ENCODE assay signal across 10 cellular contexts in the genomic region with DNA sequence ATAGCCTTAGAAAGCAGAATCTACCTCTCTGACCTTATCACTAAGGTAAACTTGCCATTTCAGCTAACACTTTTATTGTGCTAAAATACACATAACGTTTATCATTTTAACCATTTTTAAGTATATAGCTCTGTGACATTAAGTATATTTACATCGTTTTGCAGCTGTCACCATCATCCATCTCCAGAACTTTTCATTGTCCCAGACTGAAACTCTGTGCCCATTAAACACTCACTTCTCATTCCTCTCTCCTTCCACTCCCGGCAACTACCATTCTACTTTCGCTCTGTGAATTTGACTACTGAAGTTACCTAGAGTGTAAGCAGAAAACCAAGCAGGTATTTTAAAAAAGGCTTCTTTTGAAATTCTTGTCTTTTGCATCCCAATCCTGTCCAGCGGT. TPM values are rescaled to one million over a fixed set of nuclear protein-coding genes. Genes with fewer than 3 reads are reported as not detected.
DNase-seq lines count a peak whose midpoint lies in the region; ATAC-seq and TF ChIP-seq lines count a peak whose summit lies in the region.
"Had no signal": no experiment of that assay in that cellular context is flagged by ENCODE, and none has a peak within 500 bp of the region (broad histone marks: within the 10 kb centered on the region; RNA-seq: fewer than 3 reads in every experiment).

No MANE protein-coding gene starts in this region.

- peak overlapping the region; percentile 91 for H3K4me3 ChIP-seq in BLaER1

- H3K36me3 Mint-ChIP-seq in IgD-negative memory B cell (peaks cover 4% of the 10 kb centered on the region), MCF 10A (ENCODE audit: insufficient read depth, unreplicated experiment) (peaks cover 25% of the 10 kb centered on the region)
- H3K36me3 Mint-ChIP-seq in naive thymus-derived CD8-positive, alpha-beta T cell = peaks cover 0 to 27% (median 5%) of the 10 kb centered on the region in 3 donors

- H3K27me3 Mint-ChIP-seq in IgD-negative memory B cell = no peaks in the 10 kb centered on the region
- H3K27me3 Mint-ChIP-seq in MCF 10A (ENCODE audit: insufficient read depth, unreplicated experiment) = no peaks in the 10 kb centered on the region
- H3K27me3 Mint-ChIP-seq in naive thymus-derived CD8-positive, alpha-beta T cell = peaks cover 0 to 2% (median 0%) of the 10 kb centered on the region in 5 donors

- POLR2A ChIA-PET in MCF 10A (lab: Yijun Ruan, JAX) = interaction anchor here (1.6 to 2.8 kb wide), 3 partner anchors 11 to 54 kb away, joined by 6 to 27 read pairs (median 6); partner anchors contain the start of gene DDX21
- POLR2A ChIA-PET in naive thymus-derived CD8-positive, alpha-beta T cell (lab: Charles Lee) = interaction anchor here (1.2 kb wide), 1 partner anchor 569 kb away, joined by 7 read pairs; no protein-coding TSS in a partner anchor

- BruUV-seq in MCF 10A (replicated peaks; lab: Mats Ljungman, UMichigan) = no TSS peak

- CTCF ChIA-PET in MCF 10A (lab: Yijun Ruan, JAX) = no interaction called here

- peaks cover 30% of the 10 kb centered on the region for H4K20me1 ChIP-seq in BLaER1

- H3K36me3 ChIP-seq in BLaER1 = peaks cover 26% of the 10 kb centered on the region

- ATAC-seq in naive thymus-derived CD8-positive, alpha-beta T cell = no peak
- ATAC-seq: left colon had no signal

- intact Hi-C loops in MCF 10A (cut with micrococcal nuclease) = no loop called here

- H3K9me3 ChIP-seq in BLaER1 = no peaks in the 10 kb centered on the region

- peak overlapping the region in 2 of 3 donors; percentile 99 to 100 for H3K27ac Mint-ChIP-seq in IgD-negative memory B cell
- H3K27ac Mint-ChIP-seq in MCF 10A (ENCODE audit: low read depth, unreplicated experiment) = peak overlapping the region; percentile 99
- H3K27ac Mint-ChIP-seq in naive thymus-derived CD8-positive, alpha-beta T cell = peak overlapping the region in 9 of 10 donors; percentile 64 to 100 (median 97)

- H3K9ac ChIP-seq in BLaER1 = peak overlapping the region; percentile 93

- H3K4me3 Mint-ChIP-seq in IgD-negative memory B cell (peak overlapping the region; percentile 88 to 99 (median 98)), MCF 10A (ENCODE audit: unreplicated experiment) (peak overlapping the region; percentile 96)
- peak overlapping the region; percentile 84 to 100 (median 98) for H3K4me3 Mint-ChIP-seq in naive thymus-derived CD8-positive, alpha-beta T cell

- H3K27me3 ChIP-seq in BLaER1 = no peaks in the 10 kb centered on the region

- TF ChIP-seq CTCF in MCF 10A (IDR thresholded peaks at IDR 0.05; ENCODE audit: unreplicated experiment) = no peak
- no peak for TF ChIP-seq CTCF in GM20000 (IDR thresholded peaks at IDR 0.05; ENCODE audit: extremely low read depth, missing control alignments)

- H3K4me1 Mint-ChIP-seq in IgD-negative memory B cell = peaks cover 17 to 40% (median 34%) of the 10 kb centered on the region in 3 donors
- H3K4me1 Mint-ChIP-seq in MCF 10A (ENCODE audit: insufficient read depth, unreplicated experiment) = peaks cover 20% of the 10 kb centered on the region
- H3K4me1 Mint-ChIP-seq in naive thymus-derived CD8-positive, alpha-beta T cell = peaks cover 31 to 57% (median 55%) of the 10 kb centered on the region in 4 donors

- H3K9me3 Mint-ChIP-seq in IgD-negative memory B cell (no peaks in the 10 kb centered on the region), MCF 10A (ENCODE audit: unreplicated experiment) (no peaks in the 10 kb centered on the region)
- no peaks in the 10 kb centered on the region for H3K9me3 Mint-ChIP-seq in naive thymus-derived CD8-positive, alpha-beta T cell

- H3K4me2 ChIP-seq in BLaER1 = peak overlapping the region; percentile 95

- H3K27ac ChIP-seq in BLaER1 = peak overlapping the region; percentile 98; the same call in 1 of the 2 replicates

- DNase-seq in MCF 10A (ENCODE audit: unreplicated experiment) (no peak), DMS153 treated with DMSO at 0.1 percent for 48 hours (lab: John Stamatoyannopoulos, UW; ENCODE audit: unreplicated experiment) (no peak), GF-D8 (lab: John Stamatoyannopoulos, UW) (no peak), GM20000 (ENCODE audit: low spot score) (no peak), ureter (ENCODE audit: low spot score) (no peak)
- DNase-seq in naive thymus-derived CD8-positive, alpha-beta T cell = no peak
- DNase-seq: left colon, NCI-H82 had no signal

- H3K4me1 ChIP-seq in BLaER1 = peaks cover 24% of the 10 kb centered on the region

RNA-seq across cellular contexts. Expression of gene DDX50, which starts 1.3 kb away (rescaled TPM):
- 22.0 TPM for polyA plus RNA-seq in IgD-negative memory B cell
- total RNA-seq in MCF 10A (2022) (50.1 and 66.3 TPM in 2 replicates), ureter (33.9 TPM)
- total RNA-seq in naive thymus-derived CD8-positive, alpha-beta T cell = 10 to 100 TPM; 55.7 to 55.9 TPM
- polyA plus RNA-seq in naive thymus-derived CD8-positive, alpha-beta T cell = 10 to 100 TPM; 34.1 to 45.7 (median 41.6) TPM

RNA-seq across cellular contexts. Expression of gene DDX21, which starts 53.6 kb away (rescaled TPM):
- 16.1 TPM for polyA plus RNA-seq in IgD-negative memory B cell
- total RNA-seq in MCF 10A (2022) (144 and 216 TPM in 2 replicates), ureter (74.2 TPM)
- 10 to 100 TPM; 55.5 to 59.3 TPM for total RNA-seq in naive thymus-derived CD8-positive, alpha-beta T cell
- polyA plus RNA-seq in naive thymus-derived CD8-positive, alpha-beta T cell = 10 to 100 TPM; 14.6 to 19.1 (median 15.4) TPM
